16 cellular contexts compared by ENCODE assay signal in genomic region chr5:10374623-10375022, GRCh38. TPM values are rescaled to one million over a fixed set of nuclear protein-coding genes. Genes with fewer than 3 reads are reported as not detected.
DNase-seq lines count a peak whose midpoint lies in the region; ATAC-seq, FAIRE-seq and TF ChIP-seq lines count a peak whose summit lies in the region.
"Had no signal": no experiment of that assay in that cellular context is flagged by ENCODE, and none has a peak within 500 bp of the region (broad histone marks: within the 10 kb centered on the region; RNA-seq: fewer than 3 reads in every experiment).

No MANE protein-coding gene starts in this region.

- H4K20me1 ChIP-seq in PC-3 (ENCODE audit: low read length) (peaks cover 69% of the 10 kb centered on the region), HepG2 (ENCODE audit: insufficient read depth, low read length) (peaks cover 23% of the 10 kb centered on the region)

- POLR2A ChIA-PET in WTC11 (lab: Charles Lee) (no interaction called here), PC-3 (lab: Charles Lee; ENCODE audit: unreplicated experiment) (no interaction called here), HepG2 (lab: Yijun Ruan, JAX) (no interaction called here)

- TF ChIP-seq EP300 in HepG2 (IDR thresholded peaks at IDR 0.05; ENCODE audit: low read depth in 2 of 2, low read length in 2 of 2): no peak
- TF ChIP-seq EP300 in HepG2 (CRISPR knock-in tag; IDR thresholded peaks at IDR 0.05; ENCODE audit: borderline replicate concordance): no peak

- ATAC-seq in GM18511 (IDR thresholded peaks at IDR 0.05; ENCODE audit: unreplicated experiment) (peak; percentile 72), GM21717 (IDR thresholded peaks at IDR 0.05; ENCODE audit: unreplicated experiment) (peak; percentile 56), WTC11 (no peak), natural killer cell (peak in 1 of 3 donors; percentile 33), PC-3 (no peak), HepG2 (no peak)
- ATAC-seq: upper lobe of right lung had no signal

- no peak overlapping the region for H3K27ac ChIP-seq in PC-3 (ENCODE audit: low read length)
- no peak overlapping the region for H3K27ac ChIP-seq in coronary artery
- no peak overlapping the region for H3K27ac ChIP-seq in HepG2 (ENCODE audit: extremely low read length, insufficient read depth, low read length)
- H3K27ac ChIP-seq: SK-N-MC, upper lobe of right lung had no signal

- WGBS in HepG2 (ENCODE audit: low lambda C conversion rate): 92% methylated on average over 3 of the region's 3 CpGs

- no peaks in the 10 kb centered on the region for H3F3A ChIP-seq in PC-3 (ENCODE audit: low read length, unreplicated experiment)

- TF ChIP-seq CTCF in WTC11 (IDR thresholded peaks at IDR 0.05): no peak
- no peak for TF ChIP-seq CTCF in natural killer cell (IDR thresholded peaks at IDR 0.05)
- TF ChIP-seq CTCF in PC-3 (conservative IDR thresholded peaks at IDR 0.05; ENCODE audit: low read depth, low read length): no peak
- no peak for TF ChIP-seq CTCF in coronary artery (IDR thresholded peaks at IDR 0.05)
- no peak for TF ChIP-seq CTCF in HepG2 (CRISPR knock-in tag; IDR thresholded peaks at IDR 0.05)

- H3K27me3 Mint-ChIP-seq in WTC11 (ENCODE audit: low read depth) (no peaks in the 10 kb centered on the region), natural killer cell (ENCODE audit: low read depth in 2 of 2) (no peaks in the 10 kb centered on the region)
- H3K27me3 Mint-ChIP-seq: B cell had no signal

- peaks cover 85% of the 10 kb centered on the region for H3K79me2 ChIP-seq in PC-3 (ENCODE audit: low read length)
- H3K79me2 ChIP-seq in HepG2 (ENCODE audit: insufficient read depth, low read length): peaks cover 82% of the 10 kb centered on the region

- CTCF ChIA-PET in WTC11 (lab: Charles Lee) (interaction anchor here (1.3 to 1.5 kb wide), 3 partner anchors 10 to 173 kb away, joined by 3 to 8 read pairs (median 6); no protein-coding TSS in a partner anchor), PC-3 (lab: Charles Lee) (no interaction called here), HepG2 (lab: Yijun Ruan, JAX; ENCODE audit: low intra/inter-chr PET ratio, low total read pairs) (no interaction called here)

- H3K9me3 ChIP-seq in PC-3 (ENCODE audit: low read length) (no peaks in the 10 kb centered on the region), HepG2 (ENCODE audit: low read length) (no peaks in the 10 kb centered on the region)
- H3K9me3 ChIP-seq: upper lobe of right lung had no signal

- 0 out of 2 replicates have a peak, but pooled peaks cover 3% of the 10 kb centered on the region for H3K9me3 Mint-ChIP-seq in WTC11
- peaks cover 0 to 2% of the 10 kb centered on the region in 2 donors for H3K9me3 Mint-ChIP-seq in natural killer cell

- peaks cover 13% of the 10 kb centered on the region for H3K36me3 ChIP-seq in PC-3 (ENCODE audit: low read depth, low read length)
- H3K36me3 ChIP-seq in HepG2 (replicated peaks in 1 of 2; ENCODE audit: control insufficient read depth in 1 of 2, insufficient read depth in 2 of 2, low read length in 2 of 2): peaks cover 0 to 12% of the 10 kb centered on the region in 2 experiments; a peak in 1 of 5 replicates

- peak overlapping the region; percentile 22; the same call in 1 of the 2 replicates for H3K27ac Mint-ChIP-seq in WTC11
- peak overlapping the region; percentile 65 to 79 for H3K27ac Mint-ChIP-seq in natural killer cell
- H3K27ac Mint-ChIP-seq: B cell had no signal

- H2AFZ ChIP-seq in PC-3 (ENCODE audit: low read length) (no peak overlapping the region), HepG2 (ENCODE audit: low read length) (no peak overlapping the region)

- DNase-seq in WTC11 (ENCODE audit: low spot score) (no peak), natural killer cell (no peak), PC-3 (no peak), coronary artery (ENCODE audit: low spot score) (no peak), HepG2 (ENCODE audit: low spot score) (no peak)
- DNase-seq: KG1; NCI-H1417 treated with DMSO at 0.1 percent for 48 hours; NCI-H446; stimulated activated CD4-positive, alpha-beta T cell treated with anti-CD3 and anti-CD28 coated beads, Interleukin-4, amount 100 ng/mL, for 4 hours; upper lobe of right lung had no signal

- H3K9me2 ChIP-seq in PC-3 (replicated peaks; ENCODE audit: low read length): no peaks in the 10 kb centered on the region

- no peak for TF ChIP-seq RAD21 in HepG2 (CRISPR knock-in tag; IDR thresholded peaks at IDR 0.05)

- no peak for TF ChIP-seq POLR2A in HepG2 (IDR thresholded peaks at IDR 0.05; ENCODE audit: insufficient read depth in 1 of 2, low read depth in 2 of 2, low read length in 2 of 2)

- no peak overlapping the region for H3K4me3 Mint-ChIP-seq in WTC11
- H3K4me3 Mint-ChIP-seq in natural killer cell: peak overlapping the region; percentile 60
- H3K4me3 Mint-ChIP-seq: B cell had no signal

- BruUV-seq in PC-3 (replicated peaks; lab: Mats Ljungman, UMichigan): no TSS peak
- BruUV-seq in HepG2 (replicated peaks; lab: Mats Ljungman, UMichigan): no TSS peak

- in situ Hi-C loops in HepG2 (cut with HindIII; ENCODE audit: extremely low pct_ligation_motif_present, low pct_unique_long_range_greater_than_20kb): no loop called here

- no peaks in the 10 kb centered on the region for H3K27me3 ChIP-seq in PC-3 (ENCODE audit: low read length)
- no peaks in the 10 kb centered on the region for H3K27me3 ChIP-seq in HepG2 (ENCODE audit: control insufficient read depth in 1 of 2, insufficient read depth in 2 of 2, low read length in 2 of 2)
- H3K27me3 ChIP-seq: upper lobe of right lung had no signal

- no peak overlapping the region for H3K4me3 ChIP-seq in PC-3 (ENCODE audit: low read length)
- no peak overlapping the region for H3K4me3 ChIP-seq in coronary artery
- no peak overlapping the region for H3K4me3 ChIP-seq in HepG2 (replicated peaks in 1 of 3; ENCODE audit: insufficient read depth in 1 of 3, low read depth in 2 of 3, low read length in 3 of 3)
- H3K4me3 ChIP-seq: SK-N-MC, upper lobe of right lung had no signal

- H3K36me3 Mint-ChIP-seq in WTC11 (peaks cover 7% of the 10 kb centered on the region), natural killer cell (no peaks in the 10 kb centered on the region)

- intact Hi-C loops in natural killer cell (cut with micrococcal nuclease) (loop anchor here (5.0 kb wide), 1 partner anchor 92 kb away; no protein-coding TSS in a partner anchor), PC-3 (cut with micrococcal nuclease) (no loop called here), HepG2 (cut with micrococcal nuclease; ENCODE audit: unreplicated experiment) (no loop called here)

- FAIRE-seq in HepG2 (lab: Jason Lieb, UNC): no peak
- FAIRE-seq: bronchial epithelial cell, H1 had no signal

- H3K4me1 ChIP-seq in PC-3 (ENCODE audit: insufficient read depth, low read length) (no peaks in the 10 kb centered on the region), HepG2 (ENCODE audit: insufficient read depth, low read length) (no peaks in the 10 kb centered on the region)

- H3K4me1 Mint-ChIP-seq in WTC11 (peaks cover 50% of the 10 kb centered on the region), natural killer cell (peaks cover 71 to 77% of the 10 kb centered on the region in 2 donors)

- no peak overlapping the region for H3K4me2 ChIP-seq in PC-3 (ENCODE audit: low read length)
- no peak overlapping the region for H3K4me2 ChIP-seq in HepG2 (ENCODE audit: low read depth, low read length)

- no peak overlapping the region for H3K9ac ChIP-seq in PC-3 (ENCODE audit: low read length)
- H3K9ac ChIP-seq in HepG2 (ENCODE audit: insufficient read depth, low read depth, low read length): no peak overlapping the region

TF ChIP-seq in WTC11, 78 proteins besides CTCF, POLR2A, EP300 and RAD21:
- no peak for TF ChIP-seq ETV6 (CRISPR knock-in tag; IDR thresholded peaks at IDR 0.05)

TF ChIP-seq in HepG2, 621 proteins besides CTCF, POLR2A, EP300 and RAD21:
- TF ChIP-seq POGZ (CRISPR knock-in tag; IDR thresholded peaks at IDR 0.05) (no peak), SP2 (CRISPR knock-in tag; IDR thresholded peaks at IDR 0.05) (no peak), EED (CRISPR knock-in tag; IDR thresholded peaks at IDR 0.05) (no peak), MED13 (CRISPR knock-in tag; IDR thresholded peaks at IDR 0.05) (no peak), ZFP82 (CRISPR knock-in tag; IDR thresholded peaks at IDR 0.05; ENCODE audit: borderline replicate concordance) (no peak)

RNA-seq across cellular contexts. Expression of gene MARCHF6, which starts 21.1 kb away (rescaled TPM):
- 117 to 122 TPM (median 121 TPM) in 3 replicates for total RNA-seq in WTC11 (2021)
- 100 to 1,000 TPM; 160 to 173 (median 164) TPM for total RNA-seq in natural killer cell
- 140 TPM in 2 replicates for total RNA-seq in PC-3 (2014; rRNA removed)
- total RNA-seq in HepG2 (2016; rRNA removed; fragmentation: Illumina TruSeq; extraction: Trizol): 39.5 and 48.6 TPM in 2 replicates
- total RNA-seq in HepG2 (2016; cell fraction: cytosol; rRNA removed; fragmentation: Illumina TruSeq; extraction: Trizol; ENCODE audit: low read depth): 21.2 and 25.8 TPM in 2 replicates
- total RNA-seq in HepG2 (2016; cell fraction: insoluble cytoplasmic fraction; rRNA removed; fragmentation: Illumina TruSeq; extraction: Trizol): 34.4 and 49.1 TPM in 2 replicates
- 11.9 and 12.7 TPM in 2 replicates for total RNA-seq in HepG2 (2016; cell fraction: membrane; rRNA removed; fragmentation: Illumina TruSeq; extraction: Trizol)
- total RNA-seq in HepG2 (2016; cell fraction: nucleus; rRNA removed; fragmentation: Illumina TruSeq; extraction: Trizol): 71.7 and 86.1 TPM in 2 replicates
- polyA plus RNA-seq in HepG2 (2011; rRNA removed): 107 and 115 TPM in 2 replicates
- 45.5 and 75.4 TPM in 2 replicates for polyA plus RNA-seq in HepG2 (2011; cell fraction: cytosol; rRNA removed)
- polyA plus RNA-seq in HepG2 (2011; cell fraction: nucleus; rRNA removed): 244 and 247 TPM in 2 replicates
- 67.4 and 121 TPM in 2 replicates for polyA plus RNA-seq in HepG2 (2012)
- 1.8 and 2.0 TPM in 2 replicates for polyA plus RNA-seq in HepG2 (2016; cell fraction: cytosol; fragmentation: Illumina TruSeq; extraction: Trizol; ENCODE audit: low read depth)
- 21.2 and 23.1 TPM in 2 replicates for polyA plus RNA-seq in HepG2 (2016; cell fraction: insoluble cytoplasmic fraction; fragmentation: Illumina TruSeq; extraction: Trizol; ENCODE audit: low read depth)
- 3.2 and 3.8 TPM in 2 replicates for polyA plus RNA-seq in HepG2 (2016; cell fraction: membrane; fragmentation: Illumina TruSeq; extraction: Trizol; ENCODE audit: low read depth)
- 120 and 121 TPM in 2 replicates for polyA plus RNA-seq in HepG2 (2016; cell fraction: nucleus; fragmentation: Illumina TruSeq; extraction: Trizol; ENCODE audit: insufficient read depth, low read depth)
- 309 and 698 TPM in 2 replicates for polyA minus RNA-seq in HepG2 (2011; rRNA and poly(A)+ RNA removed; ENCODE audit: low replicate concordance)
- 78.7 and 104 TPM in 2 replicates for polyA minus RNA-seq in HepG2 (2011; cell fraction: cytosol; rRNA and poly(A)+ RNA removed)
- 179 and 204 TPM in 2 replicates for polyA minus RNA-seq in HepG2 (2011; cell fraction: nucleus; rRNA and poly(A)+ RNA removed)

Comparison
In these comparisons a context has a peak if more than half of its experiments do, and no peak if none do; other contexts are left out.
1. ATAC-seq: peak in GM18511 (single experiment) and GM21717 (single experiment); none in WTC11 (single experiment), PC-3 (single experiment) and HepG2 (single experiment).